ENCODE assay signal across 1 cellular context in genomic region chr6:46909371-46909770, GRCh38.
TF ChIP-seq lines count a peak whose summit lies in the region.

No MANE protein-coding gene starts in this region.

TF ChIP-seq in WTC11, 78 proteins besides CTCF, POLR2A, EP300 and RAD21 (continued from another document):
- no peak for TF ChIP-seq PRDM15 (CRISPR knock-in tag; IDR thresholded peaks at IDR 0.05)
- TF ChIP-seq NR2C2 (CRISPR knock-in tag; IDR thresholded peaks at IDR 0.05) = no peak
- no peak for TF ChIP-seq CDX4 (CRISPR knock-in tag; IDR thresholded peaks at IDR 0.05; ENCODE audit: borderline replicate concordance)
- no peak for TF ChIP-seq IRF2 (CRISPR knock-in tag; IDR thresholded peaks at IDR 0.05; ENCODE audit: borderline replicate concordance, low read depth)
- TF ChIP-seq ZNF281 (CRISPR knock-in tag; IDR thresholded peaks at IDR 0.05) = no peak
